24 cellular contexts compared by ENCODE assay signal in the genomic region with DNA sequence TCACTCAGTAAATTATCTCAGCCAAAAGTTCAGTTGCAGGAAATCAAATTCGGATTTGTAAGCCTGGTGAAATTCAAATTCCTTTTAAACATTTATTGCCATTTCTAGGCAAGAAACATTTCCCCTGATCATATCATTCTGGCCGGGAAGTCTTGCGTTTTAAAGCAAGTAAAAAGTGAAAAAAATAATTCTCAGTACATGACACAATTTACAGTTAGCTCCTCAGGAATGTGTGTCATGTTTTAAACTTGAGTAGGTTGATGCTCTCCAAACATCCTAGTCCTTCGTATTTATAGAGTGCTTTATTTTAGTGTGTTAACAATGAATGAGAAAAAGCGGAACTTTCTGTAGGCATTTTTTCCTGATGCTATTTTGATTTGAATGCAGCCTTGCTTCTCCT.
DNase-seq lines count a peak whose midpoint lies in the region; ATAC-seq and TF ChIP-seq lines count a peak whose summit lies in the region.
"Had no signal": no experiment of that assay in that cellular context is flagged by ENCODE, and none has a peak within 500 bp of the region (broad histone marks: within the 10 kb centered on the region; RNA-seq: fewer than 3 reads in every experiment).

No MANE protein-coding gene starts in this region.

- no peak overlapping the region for H4K91ac ChIP-seq in mesenchymal stem cell (ENCODE audit: low read length)

- H3K18ac ChIP-seq in mesenchymal stem cell (ENCODE audit: low read depth in 1 of 2, low read length in 2 of 2): no peak overlapping the region

- in situ Hi-C loops in KBM-7 (cut with MboI; ENCODE audit: low pct_unique_long_range_greater_than_20kb, low sequenced_read_pairs): loop anchor here (25.0 kb wide), 1 partner anchor 342 kb away; no protein-coding TSS in a partner anchor

- H3K4me2 ChIP-seq in mesenchymal stem cell (ENCODE audit: low read length, poor library complexity, severe bottlenecking): no peak overlapping the region
- H3K4me2 ChIP-seq: A549; BLaER1 treated with 17β-estradiol and CSF1 and Interleukin-3, amounts not matched to agents 10 nM and 100 nM had no signal

- H3K27me3 ChIP-seq in BJ (ENCODE audit: control insufficient read depth, insufficient read depth, low read length) (no peaks in the 10 kb centered on the region), SJSA1 (replicated peaks) (no peaks in the 10 kb centered on the region), mesenchymal stem cell (ENCODE audit: control insufficient read depth in 1 of 2, insufficient read depth in 1 of 2, low read length in 2 of 2) (peaks cover 0 to 3% of the 10 kb centered on the region in 2 experiments)

- H3K36me3 Mint-ChIP-seq in chondrocyte (ENCODE audit: low read depth): no peaks in the 10 kb centered on the region
- H3K36me3 Mint-ChIP-seq in T-helper 2 cell treated with Interferon-gamma antibody and Interleukin-4, amounts not matched to agents 5 μg/mL and 100 μg/mL, for 36 hours (ENCODE audit: low read depth): no peaks in the 10 kb centered on the region
- H3K36me3 Mint-ChIP-seq: CD4-positive, alpha-beta memory T cell had no signal

- peaks cover 60% of the 10 kb centered on the region for H3K4me1 ChIP-seq in SJSA1 (replicated peaks)
- H3K4me1 ChIP-seq in mesenchymal stem cell (ENCODE audit: control insufficient read depth, insufficient read depth, low read depth, low read length): peaks cover 12% of the 10 kb centered on the region
- H3K4me1 ChIP-seq: Caco-2 had no signal

- no peak overlapping the region for H2BK12ac ChIP-seq in mesenchymal stem cell (ENCODE audit: low read length in 2 of 2)

- peak; percentile 39 for DNase-seq in BJ (ENCODE audit: low read depth)
- DNase-seq in SJSA1 (ENCODE audit: low read depth in 1 of 2, low spot score in 2 of 2): no peak
- DNase-seq in chondrocyte (ENCODE audit: low spot score): no peak
- no peak for DNase-seq in mesenchymal stem cell
- no peak for DNase-seq in KBM-7
- DNase-seq in NCI-H1048 (lab: John Stamatoyannopoulos, UW): no peak
- DNase-seq in T-helper 2 cell treated with Interferon-gamma antibody and Interleukin-4, amounts not matched to agents 5 μg/mL and 100 μg/mL, for 36 hours (ENCODE audit: low spot score): no peak
- DNase-seq: Caco-2; CD4-positive, alpha-beta memory T cell; DMS 273 treated with DMSO at 0.1 percent for 48 hours; DMS79 treated with DMSO at 0.1 percent for 48 hours; KG1; NCI-H1092 treated with DMSO at 0.1 percent for 48 hours; NCI-H2029 treated with DMSO at 0.1 percent for 48 hours; NCI-H226; NCI-H510A treated with DMSO at 0.1 percent for 48 hours; NCI-H774; NK-92 treated with Interleukin-12 subunit alpha and Interleukin-12 subunit beta, amount 100 ng/mL, for 24 hours; SIG-M5 had no signal

- H3K9ac ChIP-seq in mesenchymal stem cell (ENCODE audit: low read length): no peak overlapping the region
- H3K9ac ChIP-seq: BLaER1 treated with 17β-estradiol and CSF1 and Interleukin-3, amounts not matched to agents 10 nM and 100 nM had no signal

- no peak overlapping the region for H2AFZ ChIP-seq in mesenchymal stem cell (ENCODE audit: low read depth, low read length)

- H3K4me1 Mint-ChIP-seq in chondrocyte (ENCODE audit: low read depth): peaks cover 76% of the 10 kb centered on the region
- H3K4me1 Mint-ChIP-seq in T-helper 2 cell treated with Interferon-gamma antibody and Interleukin-4, amounts not matched to agents 5 μg/mL and 100 μg/mL, for 36 hours (ENCODE audit: low read depth): no peaks in the 10 kb centered on the region
- H3K4me1 Mint-ChIP-seq: CD4-positive, alpha-beta memory T cell had no signal

- H3K14ac ChIP-seq in mesenchymal stem cell (ENCODE audit: low read length in 2 of 2): no peak overlapping the region

- POLR2A ChIA-PET in BJ (lab: Charles Lee): no interaction called here

- no peak overlapping the region for H3K4ac ChIP-seq in mesenchymal stem cell (ENCODE audit: low read depth in 1 of 2, low read length in 2 of 2)

- TF ChIP-seq CTCF in BJ (IDR thresholded peaks at IDR 0.05; ENCODE audit: insufficient read depth, low read depth, low read length): no peak
- no peak for TF ChIP-seq CTCF in chondrocyte (IDR thresholded peaks at IDR 0.05)

- no peaks in the 10 kb centered on the region for H3K9me3 ChIP-seq in SJSA1 (replicated peaks)
- H3K9me3 ChIP-seq in mesenchymal stem cell (ENCODE audit: control insufficient read depth, low read length): no peaks in the 10 kb centered on the region
- H3K9me3 ChIP-seq: A549, Caco-2 had no signal

- H3K23ac ChIP-seq in mesenchymal stem cell (ENCODE audit: low read length in 2 of 2): no peak overlapping the region

- no peak overlapping the region for H2BK5ac ChIP-seq in mesenchymal stem cell (ENCODE audit: low read depth, low read length, poor library complexity, severe bottlenecking)

- no peak overlapping the region for H4K8ac ChIP-seq in mesenchymal stem cell (ENCODE audit: low read length)

- peaks cover 11% of the 10 kb centered on the region for H3K79me1 ChIP-seq in mesenchymal stem cell (replicated peaks; ENCODE audit: low read length, poor library complexity, severe bottlenecking)

- H3K4me3 ChIP-seq in BJ (ENCODE audit: low read depth, low read length): no peak overlapping the region
- H3K4me3 ChIP-seq in SJSA1: no peak overlapping the region
- no peak overlapping the region for H3K4me3 ChIP-seq in mesenchymal stem cell (ENCODE audit: insufficient read depth in 1 of 2, low read depth in 1 of 2, low read length in 2 of 2)
- H3K4me3 ChIP-seq: A549; BLaER1 treated with 17β-estradiol and CSF1 and Interleukin-3, amounts not matched to agents 10 nM and 100 nM had no signal

- H2BK120ac ChIP-seq in mesenchymal stem cell (ENCODE audit: low read depth, low read length): no peak overlapping the region

- no peak for ATAC-seq in GM18858 (IDR thresholded peaks at IDR 0.05; ENCODE audit: unreplicated experiment)
- ATAC-seq: A549, HepG2, Panc1 had no signal

- H3K36me3 ChIP-seq in BJ (ENCODE audit: control insufficient read depth, insufficient read depth, low read length) (no peaks in the 10 kb centered on the region), SJSA1 (no peaks in the 10 kb centered on the region), mesenchymal stem cell (ENCODE audit: control insufficient read depth in 1 of 2, insufficient read depth in 2 of 2, low read depth in 1 of 2, low read length in 2 of 2) (peaks cover 0 to 5% of the 10 kb centered on the region in 2 experiments)
- H3K36me3 ChIP-seq: BLaER1 treated with 17β-estradiol and CSF1 and Interleukin-3, amounts not matched to agents 10 nM and 100 nM had no signal

- CTCF ChIA-PET in BJ (lab: Yijun Ruan, JAX): no interaction called here

- peak overlapping the region; percentile 91 for H3K27ac Mint-ChIP-seq in chondrocyte (ENCODE audit: unreplicated experiment)
- no peak overlapping the region for H3K27ac Mint-ChIP-seq in T-helper 2 cell treated with Interferon-gamma antibody and Interleukin-4, amounts not matched to agents 5 μg/mL and 100 μg/mL, for 36 hours
- H3K27ac Mint-ChIP-seq: CD4-positive, alpha-beta memory T cell had no signal

- no peak overlapping the region for H2BK15ac ChIP-seq in mesenchymal stem cell (ENCODE audit: low read depth, poor library complexity, severe bottlenecking)

- no peak overlapping the region for H3K4me3 Mint-ChIP-seq in chondrocyte (ENCODE audit: unreplicated experiment)
- H3K4me3 Mint-ChIP-seq in T-helper 2 cell treated with Interferon-gamma antibody and Interleukin-4, amounts not matched to agents 5 μg/mL and 100 μg/mL, for 36 hours: no peak overlapping the region
- H3K4me3 Mint-ChIP-seq: CD4-positive, alpha-beta memory T cell had no signal

- WGBS in mesenchymal stem cell: 94% methylated on average over 2 of the region's 5 CpGs

- no peaks in the 10 kb centered on the region for H3K27me3 Mint-ChIP-seq in chondrocyte (ENCODE audit: low read depth)
- H3K27me3 Mint-ChIP-seq in T-helper 2 cell treated with Interferon-gamma antibody and Interleukin-4, amounts not matched to agents 5 μg/mL and 100 μg/mL, for 36 hours (ENCODE audit: low read depth): no peaks in the 10 kb centered on the region

- no peak overlapping the region for H2AK5ac ChIP-seq in mesenchymal stem cell (ENCODE audit: low read length, severe bottlenecking)

- H3K9me3 Mint-ChIP-seq in chondrocyte (ENCODE audit: low read depth): no peaks in the 10 kb centered on the region
- no peaks in the 10 kb centered on the region for H3K9me3 Mint-ChIP-seq in T-helper 2 cell treated with Interferon-gamma antibody and Interleukin-4, amounts not matched to agents 5 μg/mL and 100 μg/mL, for 36 hours

- 0 out of 2 replicates have a peak overlapping the region, but pooled peaks have one; percentile 11 for H3K27ac ChIP-seq in SJSA1
- peak overlapping the region; percentile 65 for H3K27ac ChIP-seq in mesenchymal stem cell (ENCODE audit: low read length, poor library complexity, severe bottlenecking)
- H3K27ac ChIP-seq: A549; BLaER1 treated with 17β-estradiol and CSF1 and Interleukin-3, amounts not matched to agents 10 nM and 100 nM had no signal
